ENCODE assay signal across 8 cellular contexts in genomic region chr11:67267188-67268035, GRCh38. TPM values are rescaled to one million over a fixed set of nuclear protein-coding genes. Genes with fewer than 3 reads are reported as not detected.
DNase-seq lines count a peak whose midpoint lies in the region; ATAC-seq and FAIRE-seq lines count a peak whose summit lies in the region.

No MANE protein-coding gene starts in this region.

- ATAC-seq in left ventricle myocardium superior (peak; percentile 1), GM21390 (IDR thresholded peaks at IDR 0.05; ENCODE audit: unreplicated experiment) (no peak)

- H3K9me3 ChIP-seq in BLaER1 treated with 17β-estradiol and CSF1 and Interleukin-3, amounts not matched to agents 10 nM and 100 nM (replicated peaks in 1 of 11) = no peaks in the 10 kb centered on the region
- no peaks in the 10 kb centered on the region for H3K9me3 ChIP-seq in skeletal muscle satellite cell (replicated peaks; ENCODE audit: low read length)

- peak overlapping the region; percentile 99 to 100 (median 100) for H3K4me2 ChIP-seq in BLaER1 treated with 17β-estradiol and CSF1 and Interleukin-3, amounts not matched to agents 10 nM and 100 nM
- peak overlapping the region; percentile 98 for H3K4me2 ChIP-seq in skeletal muscle satellite cell (ENCODE audit: low read length)

- H3K9me3 Mint-ChIP-seq in activated naive CD4-positive, alpha-beta T cell treated with anti-CD3 and anti-CD28 coated beads for 36 hours = no peaks in the 10 kb centered on the region

- FAIRE-seq in HTR-8/SVneo (lab: Jason Lieb, UNC) = peak; percentile 55

- peaks cover 78% of the 10 kb centered on the region for H3K4me1 Mint-ChIP-seq in activated naive CD4-positive, alpha-beta T cell treated with anti-CD3 and anti-CD28 coated beads for 36 hours (ENCODE audit: low read depth)

- CTCF ChIA-PET in activated naive CD4-positive, alpha-beta T cell treated with anti-CD3 and anti-CD28 coated beads for 36 hours (lab: Charles Lee) = interaction anchor here (0.7 to 2.7 kb wide), 6 partner anchors 10 to 169 kb away, joined by 3 to 20 read pairs (median 6); no protein-coding TSS in a partner anchor

- H3K27ac Mint-ChIP-seq in activated naive CD4-positive, alpha-beta T cell treated with anti-CD3 and anti-CD28 coated beads for 36 hours = peak overlapping the region; percentile 99

- peaks cover 43 to 56% (median 48%) of the 10 kb centered on the region in 11 experiments for H3K36me3 ChIP-seq in BLaER1 treated with 17β-estradiol and CSF1 and Interleukin-3, amounts not matched to agents 10 nM and 100 nM
- peaks cover 8% of the 10 kb centered on the region for H3K36me3 ChIP-seq in skeletal muscle satellite cell (ENCODE audit: insufficient read depth, low read length)

- H3K4me3 ChIP-seq in BLaER1 treated with 17β-estradiol and CSF1 and Interleukin-3, amounts not matched to agents 10 nM and 100 nM = peak overlapping the region; percentile 87 to 100 (median 99)
- H3K4me3 ChIP-seq in skeletal muscle satellite cell (ENCODE audit: low read length) = peak overlapping the region; percentile 93

- peak overlapping the region; percentile 92 to 100 (median 99) for H3K27ac ChIP-seq in BLaER1 treated with 17β-estradiol and CSF1 and Interleukin-3, amounts not matched to agents 10 nM and 100 nM

- no peaks in the 10 kb centered on the region for H3K27me3 Mint-ChIP-seq in activated naive CD4-positive, alpha-beta T cell treated with anti-CD3 and anti-CD28 coated beads for 36 hours (ENCODE audit: low read depth)

- intact Hi-C loops in activated naive CD4-positive, alpha-beta T cell treated with anti-CD3 and anti-CD28 coated beads for 36 hours (cut with micrococcal nuclease) = loop anchor here (1.0 to 5.0 kb wide), 5 partner anchors 10 to 240 kb away; partner anchors contain the start of genes CDK2AP2, PITPNM1, PPP1CA and TBC1D10C
- intact Hi-C loops in left ventricle myocardium superior (cut with micrococcal nuclease) = no loop called here

- H3K27me3 ChIP-seq in BLaER1 treated with 17β-estradiol and CSF1 and Interleukin-3, amounts not matched to agents 10 nM and 100 nM = peaks cover 0 to under 1% (median 0%) of the 10 kb centered on the region in 11 experiments; a peak in 1 of 22 replicates
- H3K27me3 ChIP-seq in skeletal muscle satellite cell (ENCODE audit: control insufficient read depth, insufficient read depth, low read length) = no peaks in the 10 kb centered on the region

- peaks cover 52% of the 10 kb centered on the region for H3K36me3 Mint-ChIP-seq in activated naive CD4-positive, alpha-beta T cell treated with anti-CD3 and anti-CD28 coated beads for 36 hours (ENCODE audit: low read depth)

- H4K20me1 ChIP-seq in BLaER1 treated with 17β-estradiol and CSF1 and Interleukin-3, amounts not matched to agents 10 nM and 100 nM = peaks cover 0 to 41% (median 33%) of the 10 kb centered on the region in 11 experiments; a peak in 13 of 22 replicates

- H3K4me3 Mint-ChIP-seq in activated naive CD4-positive, alpha-beta T cell treated with anti-CD3 and anti-CD28 coated beads for 36 hours = peak overlapping the region; percentile 86

- DNase-seq in HTR-8/SVneo (ENCODE audit: insufficient read length, low spot score) (no peak), left ventricle myocardium superior (peak; percentile 46), NCI-H187 (lab: John Stamatoyannopoulos, UW) (no peak), NCI-H82 (lab: John Stamatoyannopoulos, UW) (no peak)
- DNase-seq in activated naive CD4-positive, alpha-beta T cell treated with anti-CD3 and anti-CD28 coated beads for 36 hours = peak; percentile 69

- peaks cover 74 to 84% (median 77%) of the 10 kb centered on the region in 10 experiments for H3K4me1 ChIP-seq in BLaER1 treated with 17β-estradiol and CSF1 and Interleukin-3, amounts not matched to agents 10 nM and 100 nM
- H3K4me1 ChIP-seq in skeletal muscle satellite cell (ENCODE audit: control insufficient read depth, insufficient read depth, low read length) = peaks cover 67% of the 10 kb centered on the region

- H3K9ac ChIP-seq in BLaER1 treated with 17β-estradiol and CSF1 and Interleukin-3, amounts not matched to agents 10 nM and 100 nM = peak overlapping the region; percentile 93 to 100 (median 99)
- peak overlapping the region; percentile 88 for H3K9ac ChIP-seq in skeletal muscle satellite cell (ENCODE audit: low read depth, low read length)

RNA-seq across cellular contexts. Expression of gene GRK2, which starts 1.1 kb away (rescaled TPM):
- 100 to 1,000 TPM; 293 to 295 TPM for total RNA-seq in activated naive CD4-positive, alpha-beta T cell treated with anti-CD3 and anti-CD28 coated beads for 36 hours
- total RNA-seq in left ventricle myocardium superior = 56.8 TPM
- 26.6 and 33.0 TPM in 2 replicates for total RNA-seq in skeletal muscle satellite cell (2012; rRNA removed)

RNA-seq across cellular contexts. Expression of gene ANKRD13D, which starts 21.7 kb away (rescaled TPM):
- 10 to 100 TPM; 56.2 to 61.9 TPM for total RNA-seq in activated naive CD4-positive, alpha-beta T cell treated with anti-CD3 and anti-CD28 coated beads for 36 hours
- total RNA-seq in left ventricle myocardium superior = 13.1 TPM
- total RNA-seq in skeletal muscle satellite cell (2012; rRNA removed) = 29.1 and 29.4 TPM in 2 replicates

RNA-seq across cellular contexts. Expression of gene SSH3, which starts 35.9 kb away (rescaled TPM):
- total RNA-seq in activated naive CD4-positive, alpha-beta T cell treated with anti-CD3 and anti-CD28 coated beads for 36 hours = 1 to 10 TPM; 4.1 to 5.4 TPM
- total RNA-seq in left ventricle myocardium superior = 18.7 TPM
- total RNA-seq in skeletal muscle satellite cell (2012; rRNA removed) = 8.5 and 14.7 TPM in 2 replicates

Comparison
In these comparisons a context has a peak if more than half of its experiments do, and no peak if none do; other contexts are left out.
1. DNase-seq: peak in activated naive CD4-positive, alpha-beta T cell treated with anti-CD3 and anti-CD28 coated beads for 36 hours (single experiment) and left ventricle myocardium superior (single experiment); none in HTR-8/SVneo (single experiment), NCI-H187 (0 of 2) and NCI-H82 (single experiment).